ENCODE assay signal across 1 cellular context in the genomic region with DNA sequence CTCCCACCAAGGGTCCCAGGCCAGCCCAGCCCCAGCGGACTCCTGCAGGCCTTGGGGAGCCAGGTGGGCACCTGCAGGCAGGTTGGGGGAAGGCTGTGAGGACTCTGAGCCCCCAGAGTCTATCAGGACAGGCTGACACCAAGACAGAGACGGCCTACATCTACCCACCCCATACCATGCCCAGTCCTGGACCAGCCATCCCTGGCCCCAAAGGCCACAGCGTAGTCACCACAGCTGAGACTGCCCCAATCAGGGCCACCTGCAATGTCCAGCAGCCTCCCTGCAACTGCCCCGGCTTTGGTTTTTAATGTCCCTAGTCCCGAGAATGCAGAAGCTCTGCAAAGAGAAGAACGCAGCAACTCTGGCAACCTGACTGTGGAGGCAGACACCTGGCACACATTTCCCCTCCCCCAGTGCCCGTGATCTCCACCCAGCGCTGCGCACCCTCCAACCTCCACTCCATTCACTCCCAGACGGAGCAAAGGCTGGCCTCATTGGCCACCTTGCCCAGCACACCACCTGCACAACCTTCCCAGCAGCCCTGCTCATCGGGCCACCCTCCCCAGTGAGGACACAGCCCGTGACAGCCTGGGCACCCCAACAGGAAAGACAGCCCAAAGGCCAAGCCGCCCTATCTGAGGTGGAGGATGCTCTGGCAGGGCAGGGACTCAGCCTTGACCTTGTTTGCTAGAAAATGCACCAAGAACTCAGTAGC.
TF ChIP-seq lines count a peak whose summit lies in the region.

No MANE protein-coding gene starts in this region.

TF ChIP-seq in H1, 55 proteins besides CTCF, POLR2A, EP300 and RAD21:
- no peak for TF ChIP-seq TEAD4 (IDR thresholded peaks at IDR 0.05; ENCODE audit: low read depth, low read length)
- TF ChIP-seq CBX8 (IDR thresholded peaks at IDR 0.05; ENCODE audit: borderline replicate concordance, low read depth, low read length): no peak
- no peak for TF ChIP-seq SUZ12 (IDR thresholded peaks at IDR 0.05; ENCODE audit: low read length)
- TF ChIP-seq RFX5 (IDR thresholded peaks at IDR 0.05; ENCODE audit: borderline replicate concordance, low read depth, low read length): no peak
- no peak for TF ChIP-seq SIRT6 (IDR thresholded peaks at IDR 0.05; ENCODE audit: low read length)
- TF ChIP-seq EGR1 (IDR thresholded peaks at IDR 0.05; ENCODE audit: borderline replicate concordance, low read depth, low read length): no peak
- no peak for TF ChIP-seq NANOG (IDR thresholded peaks at IDR 0.05; ENCODE audit: insufficient read depth, low read depth, low read length, poor library complexity, severe bottlenecking)
- no peak for TF ChIP-seq MAFK (IDR thresholded peaks at IDR 0.05; ENCODE audit: low read depth, low read length)
- no peak for TF ChIP-seq TAF1 (IDR thresholded peaks at IDR 0.05; ENCODE audit: low read depth, low read length)
- no peak for TF ChIP-seq KDM5A (IDR thresholded peaks at IDR 0.05; ENCODE audit: low read length)
- TF ChIP-seq, protein P1, sequence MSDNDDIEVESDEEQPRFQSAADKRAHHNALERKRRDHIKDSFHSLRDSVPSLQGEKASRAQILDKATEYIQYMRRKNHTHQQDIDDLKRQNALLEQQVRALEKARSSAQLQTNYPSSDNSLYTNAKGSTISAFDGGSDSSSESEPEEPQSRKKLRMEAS (IDR thresholded peaks at IDR 0.05): no peak
- TF ChIP-seq EZH2 (IDR thresholded peaks at IDR 0.05; ENCODE audit: low read depth, low read length, severe bottlenecking): no peak
- TF ChIP-seq SP4 (IDR thresholded peaks at IDR 0.05; ENCODE audit: low read length): no peak
